Comparison of ENCODE assay signal across 8 cellular contexts in the genomic region with DNA sequence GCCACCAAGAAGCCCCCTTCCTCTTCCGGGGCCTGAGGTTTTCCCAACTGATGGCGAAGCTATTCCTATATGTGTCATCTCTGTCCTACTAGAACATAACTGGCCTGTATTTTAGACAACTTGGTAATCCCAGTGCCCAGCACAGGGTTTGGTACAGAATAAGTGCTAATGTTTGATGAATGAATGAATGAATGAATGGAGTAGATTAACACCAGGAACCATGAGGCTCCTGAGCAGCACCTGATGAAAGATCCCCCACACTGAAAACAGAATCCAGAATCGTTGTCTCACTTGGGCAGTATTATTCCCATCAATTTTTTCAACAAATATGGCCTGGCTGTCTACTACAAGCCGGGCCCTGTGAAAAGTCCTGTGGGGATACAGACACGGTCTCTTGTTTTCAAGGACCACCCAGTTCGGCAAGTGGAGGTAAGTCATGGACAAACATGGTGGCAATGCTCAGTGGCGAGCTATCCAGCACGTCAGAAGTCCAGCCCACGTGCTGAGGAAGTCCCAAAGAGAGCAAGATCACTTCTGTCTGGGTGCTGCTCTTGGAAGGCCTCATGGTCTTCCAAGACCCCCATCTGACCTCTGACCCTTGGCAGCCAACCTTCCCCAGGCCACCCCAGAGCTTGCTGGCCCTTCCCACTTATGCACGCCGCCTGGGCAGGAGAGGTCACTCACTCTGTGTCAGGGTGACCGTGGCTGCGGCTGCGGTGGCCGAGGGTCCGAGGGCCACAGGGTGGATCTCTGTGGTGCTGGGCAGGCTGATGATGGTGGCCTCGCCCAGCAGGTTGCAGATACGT. TPM values are rescaled to one million over a fixed set of nuclear protein-coding genes. Genes with fewer than 3 reads are reported as not detected.
DNase-seq lines count a peak whose midpoint lies in the region; ATAC-seq, FAIRE-seq and TF ChIP-seq lines count a peak whose summit lies in the region.

No MANE protein-coding gene starts in this region.

- H3K9ac ChIP-seq in HUES64 (ENCODE audit: low read depth, low read length): no peak overlapping the region
- no peak overlapping the region for H3K9ac ChIP-seq in muscle layer of colon (ENCODE audit: low read length)

- no peak for TF ChIP-seq CTCF in AG04449 (IDR thresholded peaks at IDR 0.05; ENCODE audit: insufficient read depth, low read length, missing control alignments)
- TF ChIP-seq CTCF in dorsolateral prefrontal cortex (IDR thresholded peaks at IDR 0.05 in 54 of 56, conservative IDR thresholded peaks at IDR 0.05 in 2 of 56; ENCODE audit: low read depth in 1 of 56, partially characterized antibody in 56 of 56): no peak
- TF ChIP-seq CTCF in D721Med (IDR thresholded peaks at IDR 0.05; ENCODE audit: insufficient read depth, missing control alignments): no peak

- H3K4me3 ChIP-seq in AG04449 (ENCODE audit: low read depth, low read length) (peak overlapping the region; percentile 59), HUES64 (ENCODE audit: low read length) (peak overlapping the region; percentile 40; the same call in 1 of the 2 replicates), dorsolateral prefrontal cortex (peak overlapping the region; percentile 22 to 97 (median 87)), muscle layer of colon (ENCODE audit: low read depth in 1 of 2, low read length in 2 of 2) (peak overlapping the region; percentile 65 to 97)

- H3K27me3 ChIP-seq in HUES64 (ENCODE audit: insufficient read depth, low read length) (no peaks in the 10 kb centered on the region), dorsolateral prefrontal cortex (no peaks in the 10 kb centered on the region), muscle layer of colon (ENCODE audit: control insufficient read depth in 1 of 2, insufficient read depth in 2 of 2, low read length in 2 of 2) (no peaks in the 10 kb centered on the region)

- DNase-seq in AG04449 (ENCODE audit: low read depth, low spot score) (no peak), dorsolateral prefrontal cortex (no peak), pons (ENCODE audit: low spot score) (no peak), D721Med (ENCODE audit: insufficient read length, low spot score) (no peak)

- H3K9me3 ChIP-seq in HUES64 (ENCODE audit: insufficient read depth, low read depth, low read length) (no peaks in the 10 kb centered on the region), muscle layer of colon (ENCODE audit: low read length) (no peaks in the 10 kb centered on the region)

- H3K4me1 ChIP-seq in HUES64 (ENCODE audit: insufficient read depth, low read length): peaks cover 13% of the 10 kb centered on the region
- peaks cover 35% of the 10 kb centered on the region for H3K4me1 ChIP-seq in muscle layer of colon (ENCODE audit: insufficient read depth, low read length)

- FAIRE-seq in D721Med (lab: Jason Lieb, UNC): no peak

- no peaks in the 10 kb centered on the region; the same call in 1 of the 2 replicates for H3K36me3 ChIP-seq in HUES64 (ENCODE audit: insufficient read depth, low read length)
- peaks cover 12% of the 10 kb centered on the region for H3K36me3 ChIP-seq in muscle layer of colon (ENCODE audit: insufficient read depth, low read length)

- POLR2A ChIA-PET in AG04449 (lab: Yijun Ruan, JAX): interaction anchor here (2.2 to 2.3 kb wide), 2 partner anchors 32 to 86 kb away, joined by 5 to 7 read pairs; a partner anchor contains a TSS

- ATAC-seq in GM21786 (IDR thresholded peaks at IDR 0.05; ENCODE audit: unreplicated experiment) (no peak), HG02759 (IDR thresholded peaks at IDR 0.05; ENCODE audit: unreplicated experiment) (no peak)

- CTCF ChIA-PET in AG04449 (lab: Yijun Ruan, JAX): interaction anchor here (1.0 to 3.0 kb wide), 4 partner anchors 31 to 481 kb away, joined by 3 to 12 read pairs (median 4); no protein-coding TSS in a partner anchor

- H3K27ac ChIP-seq in HUES64 (ENCODE audit: low read depth, low read length) (no peak overlapping the region), dorsolateral prefrontal cortex (peak overlapping the region in 41 of 59 donors; percentile 2 to 100 (median 97)), muscle layer of colon (ENCODE audit: low read depth, low read length) (no peak overlapping the region)

- intact Hi-C loops in dorsolateral prefrontal cortex (cut with DNase I): loop anchor here (2.0 to 5.0 kb wide), 4 partner anchors 51 to 85 kb away; a partner anchor contains a TSS

- 95% methylated on average over 18 of the region's 18 CpGs for WGBS in HUES64

RNA-seq across cellular contexts. Expression of a gene that starts 1.0 kb away (rescaled TPM):
- 6.3 TPM for polyA plus RNA-seq in HUES64 (2013, experiment 1 of 2)
- 7.8 TPM for polyA plus RNA-seq in HUES64 (2013, experiment 2 of 2)
- total RNA-seq in dorsolateral prefrontal cortex: 10 to 100 TPM in 17 of 120 experiments, 1 to 10 TPM in 103; 3.4 to 14.7 (median 7.2) TPM

RNA-seq across cellular contexts. Expression of a gene that starts 1.9 kb away (rescaled TPM):
- 9.7 TPM for polyA plus RNA-seq in HUES64 (2013, experiment 1 of 2)
- 10.2 TPM for polyA plus RNA-seq in HUES64 (2013, experiment 2 of 2)
- 10 to 100 TPM; 17.8 to 66.6 (median 35.3) TPM for total RNA-seq in dorsolateral prefrontal cortex

Comparison
In these comparisons a context has a peak if more than half of its experiments do, and no peak if none do; other contexts are left out.
1. H3K27ac ChIP-seq: peak in dorsolateral prefrontal cortex (41 of 59); none in HUES64 (single experiment) and muscle layer of colon (single experiment).
2. Peak in every context shown above with its lines, with median percentiles within 50 percentile points of each other: H3K4me3 ChIP-seq.